1 cellular context compared by ENCODE assay signal in the genomic region with DNA sequence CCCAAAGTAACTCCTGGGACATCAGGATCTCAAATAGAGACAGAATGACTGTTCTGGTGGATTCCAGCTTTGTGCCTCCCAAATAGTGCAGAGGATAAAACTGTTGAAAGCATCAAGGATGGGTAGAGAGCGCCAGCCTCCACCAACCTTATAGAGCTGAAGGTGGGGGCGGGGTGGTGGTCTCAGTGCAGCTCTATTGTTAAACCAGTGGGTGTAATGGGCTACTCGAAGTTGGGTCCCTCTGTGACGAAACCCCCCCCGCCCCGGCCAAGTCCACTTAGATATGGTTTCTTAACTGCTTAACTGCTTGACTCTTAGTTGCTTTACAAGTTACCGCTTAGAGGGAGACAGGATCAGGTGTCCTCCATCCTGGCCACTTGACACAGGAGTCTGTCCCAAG.
TF ChIP-seq lines count a peak whose summit lies in the region.

No MANE protein-coding gene starts in this region.

TF ChIP-seq in H1, 55 proteins besides CTCF, POLR2A, EP300 and RAD21:
- no peak for TF ChIP-seq CHD2 (IDR thresholded peaks at IDR 0.05; ENCODE audit: low read length)
- no peak for TF ChIP-seq KDM1A (IDR thresholded peaks at IDR 0.05; ENCODE audit: borderline replicate concordance, low read length)
- TF ChIP-seq GTF2F1 (IDR thresholded peaks at IDR 0.05; ENCODE audit: borderline replicate concordance, low read depth, low read length): no peak
